In the genomic region with DNA sequence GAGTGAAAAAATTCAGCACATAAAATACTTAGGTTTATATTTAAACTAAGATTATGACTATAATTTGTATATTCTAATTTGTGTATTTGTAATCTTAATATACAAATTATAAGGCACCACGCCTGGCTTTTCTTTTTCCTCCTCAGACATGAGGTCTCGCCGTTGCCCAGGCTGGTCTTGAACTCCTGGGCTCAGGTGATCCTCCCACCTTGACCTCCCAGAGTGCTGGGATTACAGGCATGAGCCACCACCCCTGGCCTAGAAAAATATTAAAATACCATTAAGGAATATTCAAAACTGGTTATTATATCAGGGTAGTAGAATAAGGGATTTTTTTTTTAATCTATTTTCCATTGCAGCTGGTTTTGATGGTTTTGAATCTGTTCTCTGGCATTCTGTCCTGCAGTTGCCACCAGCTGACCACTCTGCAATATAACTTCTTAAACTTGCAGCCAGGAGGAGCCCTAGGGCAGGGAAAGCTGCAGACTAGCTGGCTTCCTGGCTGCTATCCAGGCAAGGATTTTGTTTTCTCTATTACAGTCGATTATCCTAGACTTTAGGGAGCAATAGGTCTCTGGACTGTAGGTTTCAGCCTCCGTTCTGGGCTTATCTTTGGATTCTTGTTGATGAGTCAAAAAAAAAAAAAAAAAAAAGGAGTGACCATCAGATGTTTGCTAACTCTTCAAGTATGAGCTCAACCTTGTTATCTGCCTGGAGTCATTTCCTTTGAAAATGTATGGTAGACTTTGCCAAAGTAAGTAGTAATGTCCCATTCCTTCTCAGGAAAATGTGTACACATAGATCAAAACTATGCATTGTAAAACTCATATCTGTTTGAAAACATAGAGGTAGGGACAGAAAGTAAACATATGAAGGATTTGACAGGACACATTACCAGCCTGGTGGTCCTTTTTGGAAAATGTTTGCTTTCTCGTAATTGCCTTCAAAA, we compare ENCODE assay signal across 8 cellular contexts. TPM values are rescaled to one million over a fixed set of nuclear protein-coding genes. Genes with fewer than 3 reads are reported as not detected.
A peak's percentile ranks its signal among the peaks of the same experiment; 100 is the strongest.
DNase-seq lines count a peak whose midpoint lies in the region; ATAC-seq and TF ChIP-seq lines count a peak whose summit lies in the region.

No MANE protein-coding gene starts in this region.

- no peaks in the 10 kb centered on the region for H3K27me3 Mint-ChIP-seq in activated CD4-positive, alpha-beta T cell treated with anti-CD3 and anti-CD28 coated beads, Interleukin-2, amount 10 ng/mL, durations not matched to agents 24 days and 14 days

- DNase-seq in AG08395 (ENCODE audit: low spot score) (peak; percentile 87), ELR (ENCODE audit: low read depth) (peak; percentile 99), NCI-H1694 treated with DMSO at 0.1 percent for 48 hours (lab: John Stamatoyannopoulos, UW) (peak; percentile 57), foreskin fibroblast (peak; percentile 95 to 98)
- peak; percentile 81 for DNase-seq in activated CD4-positive, alpha-beta T cell treated with anti-CD3 and anti-CD28 coated beads, Interleukin-2, amount 10 ng/mL, durations not matched to agents 24 days and 14 days

- no peak overlapping the region for H3K4me3 ChIP-seq in foreskin fibroblast (ENCODE audit: low read depth in 1 of 2, low read length in 2 of 2)
- no peak overlapping the region for H3K4me3 ChIP-seq in neural cell (ENCODE audit: low read length)

- H3K4me2 ChIP-seq in neural cell (ENCODE audit: low read length), result no peak overlapping the region

- no peak overlapping the region for H3K27ac ChIP-seq in neural cell (ENCODE audit: low read length)

- H3K9me3 Mint-ChIP-seq in activated CD4-positive, alpha-beta T cell treated with anti-CD3 and anti-CD28 coated beads, Interleukin-2, amount 10 ng/mL, durations not matched to agents 24 days and 14 days, result no peaks in the 10 kb centered on the region

- TF ChIP-seq CTCF in foreskin fibroblast (IDR thresholded peaks at IDR 0.05; ENCODE audit: low read depth, low read length) (peak; percentile 64), neural cell (IDR thresholded peaks at IDR 0.05; ENCODE audit: poor library complexity, severe bottlenecking) (peak; percentile 77)

- no peaks in the 10 kb centered on the region for H3K79me2 ChIP-seq in neural cell (replicated peaks; ENCODE audit: insufficient read depth, low read length)

- H4K20me1 ChIP-seq in neural cell (ENCODE audit: insufficient read depth), result no peaks in the 10 kb centered on the region

- H3K9me3 ChIP-seq in neural cell (ENCODE audit: low read length), result no peaks in the 10 kb centered on the region

- H3K4me3 Mint-ChIP-seq in activated CD4-positive, alpha-beta T cell treated with anti-CD3 and anti-CD28 coated beads, Interleukin-2, amount 10 ng/mL, durations not matched to agents 24 days and 14 days, result no peak overlapping the region

- peaks cover 52% of the 10 kb centered on the region for H3K36me3 Mint-ChIP-seq in activated CD4-positive, alpha-beta T cell treated with anti-CD3 and anti-CD28 coated beads, Interleukin-2, amount 10 ng/mL, durations not matched to agents 24 days and 14 days (ENCODE audit: low read depth)

- peaks cover 12% of the 10 kb centered on the region for H3K4me1 Mint-ChIP-seq in activated CD4-positive, alpha-beta T cell treated with anti-CD3 and anti-CD28 coated beads, Interleukin-2, amount 10 ng/mL, durations not matched to agents 24 days and 14 days

- no peaks in the 10 kb centered on the region for H3K27me3 ChIP-seq in neural cell (ENCODE audit: insufficient read depth, low read depth, low read length)

- H3K9ac ChIP-seq in neural cell (ENCODE audit: low read length), result no peak overlapping the region

- ATAC-seq in HG03159 (IDR thresholded peaks at IDR 0.05; ENCODE audit: unreplicated experiment) (no peak), GM21390 (IDR thresholded peaks at IDR 0.05; ENCODE audit: unreplicated experiment) (no peak)

- no peak overlapping the region for H2AFZ ChIP-seq in neural cell (ENCODE audit: low read depth, low read length)

- no peaks in the 10 kb centered on the region for H3K36me3 ChIP-seq in neural cell (ENCODE audit: insufficient read depth, low read length)

- H3K27ac Mint-ChIP-seq in activated CD4-positive, alpha-beta T cell treated with anti-CD3 and anti-CD28 coated beads, Interleukin-2, amount 10 ng/mL, durations not matched to agents 24 days and 14 days, result no peak overlapping the region

- no peak for TF ChIP-seq EP300 in neural cell (conservative IDR thresholded peaks at IDR 0.05; ENCODE audit: poor library complexity, severe bottlenecking)

- H3K9me2 ChIP-seq in neural cell (ENCODE audit: insufficient read depth, low read length), result no peaks in the 10 kb centered on the region

- H3F3A ChIP-seq in neural cell (ENCODE audit: insufficient read depth, low read length, poor library complexity, severe bottlenecking), result no peaks in the 10 kb centered on the region

- intact Hi-C loops in activated CD4-positive, alpha-beta T cell treated with anti-CD3 and anti-CD28 coated beads, Interleukin-2, amount 10 ng/mL, durations not matched to agents 24 days and 14 days (cut with micrococcal nuclease), result loop anchor here (1.0 kb wide), 2 partner anchors 40 to 55 kb away; no protein-coding TSS in a partner anchor

- peak; percentile 81 for TF ChIP-seq RAD21 in neural cell (conservative IDR thresholded peaks at IDR 0.05)

TF ChIP-seq in neural cell, 6 proteins besides CTCF, POLR2A, EP300 and RAD21:
- TF ChIP-seq MXI1 (conservative IDR thresholded peaks at IDR 0.05; ENCODE audit: poor library complexity, severe bottlenecking) (no peak), SMC3 (conservative IDR thresholded peaks at IDR 0.05; ENCODE audit: poor library complexity) (peak; percentile 78), POLR2AphosphoS5 (IDR thresholded peaks at IDR 0.05) (no peak)
- TF ChIP-seq, protein P1, sequence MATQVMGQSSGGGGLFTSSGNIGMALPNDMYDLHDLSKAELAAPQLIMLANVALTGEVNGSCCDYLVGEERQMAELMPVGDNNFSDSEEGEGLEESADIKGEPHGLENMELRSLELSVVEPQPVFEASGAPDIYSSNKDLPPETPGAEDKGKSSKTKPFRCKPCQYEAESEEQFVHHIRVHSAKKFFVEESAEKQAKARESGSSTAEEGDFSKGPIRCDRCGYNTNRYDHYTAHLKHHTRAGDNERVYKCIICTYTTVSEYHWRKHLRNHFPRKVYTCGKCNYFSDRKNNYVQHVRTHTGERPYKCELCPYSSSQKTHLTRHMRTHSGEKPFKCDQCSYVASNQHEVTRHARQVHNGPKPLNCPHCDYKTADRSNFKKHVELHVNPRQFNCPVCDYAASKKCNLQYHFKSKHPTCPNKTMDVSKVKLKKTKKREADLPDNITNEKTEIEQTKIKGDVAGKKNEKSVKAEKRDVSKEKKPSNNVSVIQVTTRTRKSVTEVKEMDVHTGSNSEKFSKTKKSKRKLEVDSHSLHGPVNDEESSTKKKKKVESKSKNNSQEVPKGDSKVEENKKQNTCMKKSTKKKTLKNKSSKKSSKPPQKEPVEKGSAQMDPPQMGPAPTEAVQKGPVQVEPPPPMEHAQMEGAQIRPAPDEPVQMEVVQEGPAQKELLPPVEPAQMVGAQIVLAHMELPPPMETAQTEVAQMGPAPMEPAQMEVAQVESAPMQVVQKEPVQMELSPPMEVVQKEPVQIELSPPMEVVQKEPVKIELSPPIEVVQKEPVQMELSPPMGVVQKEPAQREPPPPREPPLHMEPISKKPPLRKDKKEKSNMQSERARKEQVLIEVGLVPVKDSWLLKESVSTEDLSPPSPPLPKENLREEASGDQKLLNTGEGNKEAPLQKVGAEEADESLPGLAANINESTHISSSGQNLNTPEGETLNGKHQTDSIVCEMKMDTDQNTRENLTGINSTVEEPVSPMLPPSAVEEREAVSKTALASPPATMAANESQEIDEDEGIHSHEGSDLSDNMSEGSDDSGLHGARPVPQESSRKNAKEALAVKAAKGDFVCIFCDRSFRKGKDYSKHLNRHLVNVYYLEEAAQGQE (IDR thresholded peaks at IDR 0.05; ENCODE audit: borderline replicate concordance), result no peak
TF ChIP-seq in neural cell: peak in this region for 1.

RNA-seq across cellular contexts. Expression of a gene that starts 13.2 kb away (rescaled TPM):
- 77.4 and 82.8 TPM in 2 replicates for total RNA-seq in activated CD4-positive, alpha-beta T cell treated with anti-CD3 and anti-CD28 coated beads, Interleukin-2, amount 10 ng/mL, durations not matched to agents 24 days and 14 days
- polyA plus RNA-seq in neural cell, result 4.3 and 7.2 TPM in 2 replicates
- polyA minus RNA-seq in neural cell, result 1.2 and 5.4 TPM in 2 replicates

RNA-seq across cellular contexts. Expression of a gene that starts 39.7 kb away (rescaled TPM):
- total RNA-seq in activated CD4-positive, alpha-beta T cell treated with anti-CD3 and anti-CD28 coated beads, Interleukin-2, amount 10 ng/mL, durations not matched to agents 24 days and 14 days, result 3.0 and 3.4 TPM in 2 replicates
- 0.56 and 1.3 TPM in 2 replicates for polyA plus RNA-seq in neural cell
- 4.1 and 6.1 TPM in 2 replicates for polyA minus RNA-seq in neural cell

RNA-seq across cellular contexts. Expression of a gene that starts 58.6 kb away (rescaled TPM):
- 76.6 and 81.0 TPM in 2 replicates for total RNA-seq in activated CD4-positive, alpha-beta T cell treated with anti-CD3 and anti-CD28 coated beads, Interleukin-2, amount 10 ng/mL, durations not matched to agents 24 days and 14 days
- 57.8 and 60.9 TPM in 2 replicates for polyA plus RNA-seq in neural cell
- polyA minus RNA-seq in neural cell, result 62.8 and 66.9 TPM in 2 replicates
